Comparison of ENCODE assay signal across 17 cellular contexts in the genomic region with DNA sequence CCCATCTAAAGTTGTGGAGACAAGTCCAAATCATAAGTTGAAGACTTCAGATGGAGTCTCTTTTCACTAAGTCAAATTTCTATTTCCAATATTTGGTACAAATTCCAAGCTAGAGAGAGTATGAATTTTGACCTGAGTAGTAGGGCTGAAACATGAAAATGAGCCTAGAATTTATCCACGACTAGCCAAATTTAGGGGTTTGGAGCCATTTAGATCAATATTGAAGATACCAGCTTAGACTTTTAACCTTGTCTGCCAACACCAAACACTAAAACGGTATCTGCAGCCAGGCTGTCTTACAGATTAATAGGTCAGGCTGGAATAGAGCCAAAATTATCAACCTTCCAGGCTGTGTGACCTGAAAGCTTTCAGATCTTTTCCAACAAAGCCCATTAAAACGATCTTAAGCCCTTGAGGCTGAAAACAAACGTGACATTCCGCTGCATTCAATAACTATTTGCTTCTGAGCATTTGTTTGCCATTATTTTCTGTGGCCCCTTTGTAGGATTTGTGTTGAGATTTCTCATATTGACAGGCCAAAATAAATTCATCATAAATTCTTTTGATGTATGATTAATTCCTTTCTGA.
A peak's percentile ranks its signal among the peaks of the same experiment; 100 is the strongest.
DNase-seq lines count a peak whose midpoint lies in the region; ATAC-seq and TF ChIP-seq lines count a peak whose summit lies in the region.
"Had no signal": no experiment of that assay in that cellular context is flagged by ENCODE, and none has a peak within 500 bp of the region (broad histone marks: within the 10 kb centered on the region; RNA-seq: fewer than 3 reads in every experiment).

No MANE protein-coding gene starts in this region.

- POLR2A ChIA-PET in activated CD4-positive, alpha-beta memory T cell treated with anti-CD3 and anti-CD28 coated beads for 36 hours (lab: Charles Lee), result no interaction called here

- no peaks in the 10 kb centered on the region for H3K27me3 ChIP-seq in cardiac muscle cell
- no peaks in the 10 kb centered on the region for H3K27me3 ChIP-seq in heart right ventricle
- no peaks in the 10 kb centered on the region for H3K27me3 ChIP-seq in WERI-Rb-1 (ENCODE audit: insufficient read depth, low read depth, severe bottlenecking)
- H3K27me3 ChIP-seq in MG63, result no peaks in the 10 kb centered on the region

- no peak overlapping the region for H3K4me3 Mint-ChIP-seq in activated CD4-positive, alpha-beta memory T cell treated with anti-CD3 and anti-CD28 coated beads for 36 hours
- H3K4me3 Mint-ChIP-seq: T-cell had no signal

- no peaks in the 10 kb centered on the region for H3K9me3 Mint-ChIP-seq in activated CD4-positive, alpha-beta memory T cell treated with anti-CD3 and anti-CD28 coated beads for 36 hours

- H3K27ac ChIP-seq in cardiac muscle cell (peak overlapping the region; percentile 20), heart right ventricle (no peak overlapping the region), WERI-Rb-1 (no peak overlapping the region)
- H3K27ac ChIP-seq: KMS-11, SK-N-MC had no signal

- no peak overlapping the region for H3K4me3 ChIP-seq in cardiac muscle cell
- H3K4me3 ChIP-seq in heart right ventricle, result no peak overlapping the region
- H3K4me3 ChIP-seq in WERI-Rb-1 (ENCODE audit: low read depth, low read length), result no peak overlapping the region
- H3K4me3 ChIP-seq in retinal pigment epithelial cell (ENCODE audit: low read length), result no peak overlapping the region
- no peak overlapping the region for H3K4me3 ChIP-seq in MG63
- H3K4me3 ChIP-seq: SK-N-MC had no signal

- H3K27me3 Mint-ChIP-seq in activated CD4-positive, alpha-beta memory T cell treated with anti-CD3 and anti-CD28 coated beads for 36 hours, result no peaks in the 10 kb centered on the region
- H3K27me3 Mint-ChIP-seq: T-cell had no signal

- CTCF ChIA-PET in activated CD4-positive, alpha-beta memory T cell treated with anti-CD3 and anti-CD28 coated beads for 36 hours (lab: Charles Lee), result no interaction called here

- TF ChIP-seq CTCF in cardiac muscle cell (IDR thresholded peaks at IDR 0.05; ENCODE audit: low read depth, low read length) (no peak), heart right ventricle (IDR thresholded peaks at IDR 0.05) (no peak), WERI-Rb-1 (IDR thresholded peaks at IDR 0.05; ENCODE audit: low read depth, low read length) (no peak), retinal pigment epithelial cell (conservative IDR thresholded peaks at IDR 0.05; ENCODE audit: low read depth, low read length) (no peak)

- no peak overlapping the region for H3K27ac Mint-ChIP-seq in activated CD4-positive, alpha-beta memory T cell treated with anti-CD3 and anti-CD28 coated beads for 36 hours
- H3K27ac Mint-ChIP-seq: T-cell had no signal

- no peaks in the 10 kb centered on the region for H3K36me3 Mint-ChIP-seq in activated CD4-positive, alpha-beta memory T cell treated with anti-CD3 and anti-CD28 coated beads for 36 hours
- H3K36me3 Mint-ChIP-seq: T-cell had no signal

- intact Hi-C loops in heart right ventricle (cut with DNase I), result no loop called here
- intact Hi-C loops in activated CD4-positive, alpha-beta memory T cell treated with anti-CD3 and anti-CD28 coated beads for 36 hours (cut with micrococcal nuclease), result no loop called here

- DNase-seq in cardiac muscle cell (ENCODE audit: low read depth in 1 of 2, low spot score in 1 of 2) (peak in 1 of 2 donors; percentile 55), heart right ventricle (no peak), M059J (ENCODE audit: low read depth) (peak; percentile 8), WERI-Rb-1 (peak; percentile 15), retinal pigment epithelial cell (ENCODE audit: low read depth) (peak; percentile 68), MG63 (no peak)
- DNase-seq in activated CD4-positive, alpha-beta memory T cell treated with anti-CD3 and anti-CD28 coated beads for 36 hours, result no peak
- DNase-seq: C1 segment of cervical spinal cord, DMS79 treated with DMSO at 0.1 percent for 48 hours, NCI-H1092, NCI-H187 treated with DMSO at 0.1 percent for 48 hours, NCI-H345, NCI-H524 treated with DMSO at 0.1 percent for 48 hours, Right ventricle myocardium superior, T-cell had no signal

- no peaks in the 10 kb centered on the region for H3K4me1 Mint-ChIP-seq in activated CD4-positive, alpha-beta memory T cell treated with anti-CD3 and anti-CD28 coated beads for 36 hours (ENCODE audit: low read depth)
- H3K4me1 Mint-ChIP-seq: T-cell had no signal

- peaks cover 3% of the 10 kb centered on the region for H3K4me1 ChIP-seq in cardiac muscle cell (ENCODE audit: low read depth)
- no peaks in the 10 kb centered on the region for H3K4me1 ChIP-seq in heart right ventricle

- no peak for ATAC-seq in heart right ventricle
- ATAC-seq: T-cell had no signal

- no peaks in the 10 kb centered on the region for H3K9me3 ChIP-seq in cardiac muscle cell (ENCODE audit: low read depth)
- H3K9me3 ChIP-seq in heart right ventricle, result peaks cover 0 to 5% (median 0%) of the 10 kb centered on the region in 11 donors
- H3K9me3 ChIP-seq in WERI-Rb-1 (ENCODE audit: severe bottlenecking), result no peaks in the 10 kb centered on the region
- H3K9me3 ChIP-seq in MG63, result no peaks in the 10 kb centered on the region

- no peaks in the 10 kb centered on the region for H3K36me3 ChIP-seq in cardiac muscle cell
- no peaks in the 10 kb centered on the region for H3K36me3 ChIP-seq in heart right ventricle
- no peaks in the 10 kb centered on the region for H3K36me3 ChIP-seq in WERI-Rb-1
- H3K36me3 ChIP-seq in MG63, result no peaks in the 10 kb centered on the region

- 46 to 52% methylated on average over 5 of the region's 5 CpGs for WGBS in heart right ventricle, 2 donors

Comparison
In these comparisons a context has a peak if more than half of its experiments do, and no peak if none do; other contexts are left out.
1. DNase-seq: peak in M059J (single experiment), WERI-Rb-1 (single experiment) and retinal pigment epithelial cell (single experiment); none in heart right ventricle (0 of 2), activated CD4-positive, alpha-beta memory T cell treated with anti-CD3 and anti-CD28 coated beads for 36 hours (single experiment) and MG63 (single experiment).